1 cellular context compared by ENCODE assay signal in genomic region chr17:59786536-59787319, GRCh38.
TF ChIP-seq lines count a peak whose summit lies in the region.

No MANE protein-coding gene starts in this region.

TF ChIP-seq in HepG2, 621 proteins besides CTCF, POLR2A, EP300 and RAD21 (continued from another document and continues in another):
- TF ChIP-seq RERE (CRISPR knock-in tag; IDR thresholded peaks at IDR 0.05; ENCODE audit: low read depth): peak; percentile 90
- TF ChIP-seq, protein P1, sequence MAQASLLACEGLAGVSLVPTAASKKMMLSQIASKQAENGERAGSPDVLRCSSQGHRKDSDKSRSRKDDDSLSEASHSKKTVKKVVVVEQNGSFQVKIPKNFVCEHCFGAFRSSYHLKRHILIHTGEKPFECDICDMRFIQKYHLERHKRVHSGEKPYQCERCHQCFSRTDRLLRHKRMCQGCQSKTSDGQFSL (CRISPR knock-in tag; IDR thresholded peaks at IDR 0.05): peak; percentile 60; the same call in 1 of the 2 replicates
- TF ChIP-seq SMAD3 (CRISPR knock-in tag; IDR thresholded peaks at IDR 0.05): peak; percentile 100
- no peak for TF ChIP-seq TCF12 (IDR thresholded peaks at IDR 0.05)
- TF ChIP-seq TCF12 (CRISPR knock-in tag; IDR thresholded peaks at IDR 0.05): 0 out of 2 replicates have a peak, but pooled peaks have one; percentile 49
- no peak for TF ChIP-seq EEA1 (CRISPR knock-in tag; IDR thresholded peaks at IDR 0.05; ENCODE audit: borderline replicate concordance)
- no peak for TF ChIP-seq ZNF10 (CRISPR knock-in tag; IDR thresholded peaks at IDR 0.05; ENCODE audit: borderline replicate concordance, low read depth)
- no peak for TF ChIP-seq ZNF234 (CRISPR knock-in tag; conservative IDR thresholded peaks at IDR 0.05)
- no peak for TF ChIP-seq HNRNPH1 (optimal IDR thresholded peaks at IDR 0.05; ENCODE audit: low read depth, low read length)
- TF ChIP-seq SIX4 (CRISPR knock-in tag; IDR thresholded peaks at IDR 0.05): peak; percentile 91
- TF ChIP-seq CCAR2 (optimal IDR thresholded peaks at IDR 0.05; ENCODE audit: low read depth, low read length): no peak
- peak; percentile 99 for TF ChIP-seq FOXK1 (CRISPR knock-in tag; IDR thresholded peaks at IDR 0.05; ENCODE audit: borderline replicate concordance, low read depth)
- TF ChIP-seq KLF11 (CRISPR knock-in tag; IDR thresholded peaks at IDR 0.05): 0 out of 2 replicates have a peak, but pooled peaks have one; percentile 54
- TF ChIP-seq MIER3 (CRISPR knock-in tag; IDR thresholded peaks at IDR 0.05; ENCODE audit: borderline replicate concordance): peak; percentile 100
- TF ChIP-seq MLX (CRISPR knock-in tag; IDR thresholded peaks at IDR 0.05): peak; percentile 92
- TF ChIP-seq TBX3 (IDR thresholded peaks at IDR 0.05; ENCODE audit: borderline replicate concordance): peak; percentile 63; the same call in 1 of the 2 replicates
- no peak for TF ChIP-seq ZNF839 (CRISPR knock-in tag; IDR thresholded peaks at IDR 0.05; ENCODE audit: borderline replicate concordance)
- no peak for TF ChIP-seq ZNF296 (CRISPR knock-in tag; conservative IDR thresholded peaks at IDR 0.05)
- TF ChIP-seq ONECUT2 (CRISPR knock-in tag; IDR thresholded peaks at IDR 0.05): no peak
- TF ChIP-seq NFKB2 (CRISPR knock-in tag; IDR thresholded peaks at IDR 0.05; ENCODE audit: borderline replicate concordance): no peak
- TF ChIP-seq STAT5B (CRISPR knock-in tag; IDR thresholded peaks at IDR 0.05): 0 out of 2 replicates have a peak, but pooled peaks have one; percentile 61
- peak; percentile 65; the same call in 1 of the 2 replicates for TF ChIP-seq GABPB1 (CRISPR knock-in tag; IDR thresholded peaks at IDR 0.05)
- peak; percentile 78; the same call in 1 of the 2 replicates for TF ChIP-seq ZNF138 (CRISPR knock-in tag; IDR thresholded peaks at IDR 0.05; ENCODE audit: low read depth)
- TF ChIP-seq, protein P2, sequence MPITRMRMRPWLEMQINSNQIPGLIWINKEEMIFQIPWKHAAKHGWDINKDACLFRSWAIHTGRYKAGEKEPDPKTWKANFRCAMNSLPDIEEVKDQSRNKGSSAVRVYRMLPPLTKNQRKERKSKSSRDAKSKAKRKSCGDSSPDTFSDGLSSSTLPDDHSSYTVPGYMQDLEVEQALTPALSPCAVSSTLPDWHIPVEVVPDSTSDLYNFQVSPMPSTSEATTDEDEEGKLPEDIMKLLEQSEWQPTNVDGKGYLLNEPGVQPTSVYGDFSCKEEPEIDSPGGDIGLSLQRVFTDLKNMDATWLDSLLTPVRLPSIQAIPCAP (CRISPR knock-in tag; IDR thresholded peaks at IDR 0.05; ENCODE audit: low read depth): peak; percentile 76; the same call in 1 of the 2 replicates
- TF ChIP-seq MZF1 (CRISPR knock-in tag; IDR thresholded peaks at IDR 0.05; ENCODE audit: borderline replicate concordance): no peak
- peak; percentile 88 for TF ChIP-seq BHLHE40 (IDR thresholded peaks at IDR 0.05; ENCODE audit: low read length)
- peak; percentile 57; the same call in 1 of the 2 replicates for TF ChIP-seq ZNF350 (CRISPR knock-in tag; IDR thresholded peaks at IDR 0.05; ENCODE audit: borderline replicate concordance, low read depth)
- no peak for TF ChIP-seq E2F2 (CRISPR knock-in tag; IDR thresholded peaks at IDR 0.05; ENCODE audit: borderline replicate concordance)
- no peak for TF ChIP-seq ZNF737 (CRISPR knock-in tag; IDR thresholded peaks at IDR 0.05; ENCODE audit: borderline replicate concordance)
- peak; percentile 91; the same call in 1 of the 2 replicates for TF ChIP-seq TP53 (CRISPR knock-in tag; conservative IDR thresholded peaks at IDR 0.05)
- peak; percentile 97 for TF ChIP-seq CCDC6 (CRISPR knock-in tag; IDR thresholded peaks at IDR 0.05)
- TF ChIP-seq ZMYM3 (CRISPR knock-in tag; IDR thresholded peaks at IDR 0.05): peak; percentile 91
- TF ChIP-seq, protein P3, sequence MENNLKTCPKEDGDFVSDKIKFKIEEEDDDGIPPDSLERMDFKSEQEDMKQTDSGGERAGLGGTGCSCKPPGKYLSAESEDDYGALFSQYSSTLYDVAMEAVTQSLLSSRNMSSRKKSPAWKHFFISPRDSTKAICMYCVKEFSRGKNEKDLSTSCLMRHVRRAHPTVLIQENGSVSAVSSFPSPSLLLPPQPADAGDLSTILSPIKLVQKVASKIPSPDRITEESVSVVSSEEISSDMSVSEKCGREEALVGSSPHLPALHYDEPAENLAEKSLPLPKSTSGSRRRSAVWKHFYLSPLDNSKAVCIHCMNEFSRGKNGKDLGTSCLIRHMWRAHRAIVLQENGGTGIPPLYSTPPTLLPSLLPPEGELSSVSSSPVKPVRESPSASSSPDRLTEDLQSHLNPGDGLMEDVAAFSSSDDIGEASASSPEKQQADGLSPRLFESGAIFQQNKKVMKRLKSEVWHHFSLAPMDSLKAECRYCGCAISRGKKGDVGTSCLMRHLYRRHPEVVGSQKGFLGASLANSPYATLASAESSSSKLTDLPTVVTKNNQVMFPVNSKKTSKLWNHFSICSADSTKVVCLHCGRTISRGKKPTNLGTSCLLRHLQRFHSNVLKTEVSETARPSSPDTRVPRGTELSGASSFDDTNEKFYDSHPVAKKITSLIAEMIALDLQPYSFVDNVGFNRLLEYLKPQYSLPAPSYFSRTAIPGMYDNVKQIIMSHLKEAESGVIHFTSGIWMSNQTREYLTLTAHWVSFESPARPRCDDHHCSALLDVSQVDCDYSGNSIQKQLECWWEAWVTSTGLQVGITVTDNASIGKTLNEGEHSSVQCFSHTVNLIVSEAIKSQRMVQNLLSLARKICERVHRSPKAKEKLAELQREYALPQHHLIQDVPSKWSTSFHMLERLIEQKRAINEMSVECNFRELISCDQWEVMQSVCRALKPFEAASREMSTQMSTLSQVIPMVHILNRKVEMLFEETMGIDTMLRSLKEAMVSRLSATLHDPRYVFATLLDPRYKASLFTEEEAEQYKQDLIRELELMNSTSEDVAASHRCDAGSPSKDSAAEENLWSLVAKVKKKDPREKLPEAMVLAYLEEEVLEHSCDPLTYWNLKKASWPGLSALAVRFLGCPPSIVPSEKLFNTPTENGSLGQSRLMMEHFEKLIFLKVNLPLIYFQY (CRISPR knock-in tag; IDR thresholded peaks at IDR 0.05; ENCODE audit: borderline replicate concordance): peak; percentile 79; the same call in 1 of the 2 replicates
- 0 out of 2 replicates have a peak, but pooled peaks have one; percentile 67 for TF ChIP-seq ZBTB42 (CRISPR knock-in tag; IDR thresholded peaks at IDR 0.05)
- peak; percentile 92; the same call in 1 of the 2 replicates for TF ChIP-seq ZBTB7B (CRISPR knock-in tag; IDR thresholded peaks at IDR 0.05)
- TF ChIP-seq ZNF530 (CRISPR knock-in tag; IDR thresholded peaks at IDR 0.05; ENCODE audit: low read depth): no peak
- TF ChIP-seq RBFOX2 (IDR thresholded peaks at IDR 0.05; ENCODE audit: low read depth, low read length): peak; percentile 53; the same call in 1 of the 2 replicates
- TF ChIP-seq AHDC1 (CRISPR knock-in tag; IDR thresholded peaks at IDR 0.05; ENCODE audit: borderline replicate concordance): peak; percentile 96
- peak; percentile 96 for TF ChIP-seq KDM6A (CRISPR knock-in tag; IDR thresholded peaks at IDR 0.05; ENCODE audit: low read depth)
- TF ChIP-seq CEBPG (CRISPR knock-in tag; IDR thresholded peaks at IDR 0.05): peak; percentile 98
- no peak for TF ChIP-seq ZNF572 (CRISPR knock-in tag; IDR thresholded peaks at IDR 0.05)
